In the genomic region with DNA sequence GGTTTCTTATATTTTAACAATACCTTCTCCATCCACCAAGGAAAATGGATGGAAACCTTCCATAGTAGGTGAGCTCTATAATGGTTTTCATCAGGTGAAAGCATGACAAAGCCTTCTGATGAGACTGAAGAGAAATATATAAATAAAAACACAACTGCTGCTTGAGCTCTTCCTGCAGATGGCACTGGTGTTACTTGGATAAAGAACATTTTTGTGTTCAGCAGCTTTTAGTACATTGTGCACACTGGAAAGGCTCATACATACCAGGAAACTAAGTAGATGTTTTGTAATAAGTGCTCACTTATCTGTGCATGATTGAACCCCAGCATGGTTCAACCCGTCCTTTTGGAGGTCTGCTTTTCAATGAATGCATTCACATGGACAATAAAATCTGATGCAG, we compare ENCODE assay signal across 10 cellular contexts.
A peak's percentile ranks its signal among the peaks of the same experiment; 100 is the strongest.
DNase-seq lines count a peak whose midpoint lies in the region; ATAC-seq, FAIRE-seq and TF ChIP-seq lines count a peak whose summit lies in the region.
"Had no signal": no experiment of that assay in that cellular context is flagged by ENCODE, and none has a peak within 500 bp of the region (broad histone marks: within the 10 kb centered on the region; RNA-seq: fewer than 3 reads in every experiment).

No MANE protein-coding gene starts in this region.

- no peaks in the 10 kb centered on the region for H3K4me1 ChIP-seq in Loucy (ENCODE audit: insufficient read depth, low read length, poor library complexity, severe bottlenecking)
- H3K4me1 ChIP-seq in GM12878 (ENCODE audit: control insufficient read depth, insufficient read depth, low read length): no peaks in the 10 kb centered on the region
- H3K4me1 ChIP-seq in Peyer's patch: no peaks in the 10 kb centered on the region
- H3K4me1 ChIP-seq: left ventricle myocardium inferior, upper lobe of left lung had no signal

- CTCF ChIA-PET in GM12878 (lab: Yijun Ruan, JAX): interaction anchor here (0.7 to 1.7 kb wide), 8 partner anchors 15 to 1668 kb away, joined by 3 to 8 read pairs (median 4); no protein-coding TSS in a partner anchor

- intact Hi-C loops in GM12878 (cut with micrococcal nuclease; ENCODE audit: unreplicated experiment): no loop called here

- no peak overlapping the region for H3K4me3 ChIP-seq in Loucy (ENCODE audit: low read length, poor library complexity, severe bottlenecking)
- H3K4me3 ChIP-seq in GM12878: no peak overlapping the region
- no peak overlapping the region for H3K4me3 ChIP-seq in Peyer's patch
- H3K4me3 ChIP-seq: left ventricle myocardium inferior, upper lobe of left lung had no signal

- H3K9me2 ChIP-seq in Loucy (replicated peaks; ENCODE audit: low read depth, low read length): no peaks in the 10 kb centered on the region

- peak; percentile 34 for TF ChIP-seq CTCF in Loucy (conservative IDR thresholded peaks at IDR 0.05; ENCODE audit: low read length)
- peak in 1 of 3 experiments; percentile 7; a peak in 1 of 6 replicates for TF ChIP-seq CTCF in GM12878 (IDR thresholded peaks at IDR 0.05 in 2 of 3, conservative IDR thresholded peaks at IDR 0.05 in 1 of 3; ENCODE audit: control insufficient read depth in 2 of 3, extremely low read depth in 1 of 3, insufficient read depth in 1 of 3, low read depth in 3 of 3, low read length in 3 of 3)
- TF ChIP-seq CTCF in Peyer's patch (IDR thresholded peaks at IDR 0.05): peak in 3 of 6 experiments; percentile 20 to 44 (median 41)

- SMC1A ChIA-PET in GM12878 (lab: Charles Lee; ENCODE audit: uncharacterized antibody, unreplicated experiment): interaction anchor here (0.7 to 1.2 kb wide), 12 partner anchors 10 to 733 kb away, joined by 3 to 6 read pairs (median 4); no protein-coding TSS in a partner anchor

- H3K9ac ChIP-seq in Loucy (ENCODE audit: low read depth, low read length, poor library complexity, severe bottlenecking): no peak overlapping the region
- H3K9ac ChIP-seq in GM12878 (ENCODE audit: control insufficient read depth, insufficient read depth, low read length): no peak overlapping the region

- POLR2A ChIA-PET in GM12878 (lab: Charles Lee): no interaction called here

- H4K20me1 ChIP-seq in Loucy (ENCODE audit: insufficient read depth, low read length, poor library complexity, severe bottlenecking): no peaks in the 10 kb centered on the region
- H4K20me1 ChIP-seq in GM12878 (ENCODE audit: control insufficient read depth, insufficient read depth): no peaks in the 10 kb centered on the region

- TF ChIP-seq RAD21 in GM12878 (IDR thresholded peaks at IDR 0.05; ENCODE audit: insufficient read depth, low read depth, low read length): peak; percentile 32; the same call in 1 of the 2 replicates

- H3K4me2 ChIP-seq in Loucy (ENCODE audit: low read depth, low read length, poor library complexity, severe bottlenecking) (no peak overlapping the region), GM12878 (ENCODE audit: control insufficient read depth, insufficient read depth) (no peak overlapping the region)

- H3K36me3 ChIP-seq in Loucy (ENCODE audit: insufficient read depth, low read length) (no peaks in the 10 kb centered on the region), GM12878 (ENCODE audit: control insufficient read depth in 2 of 2, insufficient read depth in 2 of 2, low read length in 1 of 2) (no peaks in the 10 kb centered on the region), Peyer's patch (no peaks in the 10 kb centered on the region)
- H3K36me3 ChIP-seq: left ventricle myocardium inferior, upper lobe of left lung had no signal

- H3K27me3 ChIP-seq in Loucy (ENCODE audit: insufficient read depth, low read length, poor library complexity, severe bottlenecking): no peaks in the 10 kb centered on the region
- H3K27me3 ChIP-seq in GM12878 (replicated peaks in 1 of 2; ENCODE audit: control insufficient read depth in 2 of 2, insufficient read depth in 2 of 2, low read length in 1 of 2): no peaks in the 10 kb centered on the region
- no peaks in the 10 kb centered on the region for H3K27me3 ChIP-seq in Peyer's patch
- H3K27me3 ChIP-seq: upper lobe of left lung had no signal

- no peaks in the 10 kb centered on the region for H3K4me1 Mint-ChIP-seq in immature natural killer cell

- H2AFZ ChIP-seq in Loucy (ENCODE audit: low read length) (no peak overlapping the region), GM12878 (ENCODE audit: control insufficient read depth, low read depth, low read length) (no peak overlapping the region)

- no peaks in the 10 kb centered on the region for H3K79me2 ChIP-seq in Loucy (ENCODE audit: insufficient read depth, low read length)
- H3K79me2 ChIP-seq in GM12878 (ENCODE audit: control insufficient read depth, insufficient read depth, low read length): no peaks in the 10 kb centered on the region

- no peak overlapping the region for H3K27ac ChIP-seq in GM12878 (ENCODE audit: control insufficient read depth, insufficient read depth)
- no peak overlapping the region for H3K27ac ChIP-seq in Peyer's patch
- H3K27ac ChIP-seq: left ventricle myocardium inferior, upper lobe of left lung had no signal

- ATAC-seq in GM12878 (no peak), HG03378 (IDR thresholded peaks at IDR 0.05; ENCODE audit: unreplicated experiment) (no peak)

- TF ChIP-seq EP300 in GM12878 (IDR thresholded peaks at IDR 0.05; ENCODE audit: borderline replicate concordance in 1 of 2, control insufficient read depth in 1 of 2, low read depth in 2 of 2, low read length in 2 of 2): no peak

- H3K27ac Mint-ChIP-seq in immature natural killer cell: no peak overlapping the region

- no TSS peak for BruUV-seq in GM12878 (replicated peaks; lab: Mats Ljungman, UMichigan)

- peaks cover 2 to 17% (median 8%) of the 10 kb centered on the region in 6 donors for H3K9me3 Mint-ChIP-seq in immature natural killer cell

- in situ Hi-C loops in GM12878 (cut with MboI): no loop called here

- TF ChIP-seq POLR2A in GM12878 (IDR thresholded peaks at IDR 0.05; ENCODE audit: low read depth, low read length): no peak
- TF ChIP-seq POLR2A in Peyer's patch (IDR thresholded peaks at IDR 0.05): no peak

- FAIRE-seq in GM12878 (lab: Jason Lieb, UNC): no peak

- peaks cover 0 to 2% (median 1%) of the 10 kb centered on the region in 3 donors for H3K27me3 Mint-ChIP-seq in immature natural killer cell (ENCODE audit: low read depth in 3 of 3)

- 5% methylated on average over 1 of the region's 1 CpG for WGBS in GM12878 (ENCODE audit: insufficient coverage, insufficient replicate concordance, low lambda C conversion rate, missing lambda C conversion rate)

- H3K4me3 Mint-ChIP-seq in immature natural killer cell: no peak overlapping the region

- H3K36me3 Mint-ChIP-seq in immature natural killer cell: no peaks in the 10 kb centered on the region

- no peaks in the 10 kb centered on the region for H3F3A ChIP-seq in Loucy (ENCODE audit: low read depth)

- RAD21 ChIA-PET in GM12878 (lab: Charles Lee; ENCODE audit: unreplicated experiment): interaction anchor here (0.7 to 1.1 kb wide), 7 partner anchors 189 to 970 kb away, joined by 3 to 15 read pairs (median 4); no protein-coding TSS in a partner anchor

- DNase-seq in D341Med (ENCODE audit: low spot score) (peak; percentile 33), GM12878 (ENCODE audit: low read depth, low spot score) (no peak), medulla oblongata (ENCODE audit: extremely low spot score) (peak; percentile 31), immature natural killer cell (no peak), Peyer's patch (no peak), NCI-H2227 (lab: John Stamatoyannopoulos, UW; ENCODE audit: unreplicated experiment) (no peak)
- DNase-seq: left ventricle myocardium inferior, upper lobe of left lung had no signal

- H3K9me3 ChIP-seq in Loucy (ENCODE audit: insufficient read depth, low read depth, low read length): no peaks in the 10 kb centered on the region
- H3K9me3 ChIP-seq in GM12878 (replicated peaks; ENCODE audit: control insufficient read depth, insufficient read depth, low read length): no peaks in the 10 kb centered on the region
- no peaks in the 10 kb centered on the region for H3K9me3 ChIP-seq in Peyer's patch
- H3K9me3 ChIP-seq: left ventricle myocardium inferior, upper lobe of left lung had no signal

TF ChIP-seq in GM12878, 131 proteins besides CTCF, POLR2A, EP300 and RAD21 (continues in another document):
- TF ChIP-seq SMAD1 (IDR thresholded peaks at IDR 0.05; ENCODE audit: low read depth, partially characterized antibody) (no peak), YY1 (IDR thresholded peaks at IDR 0.05; ENCODE audit: low read depth, low read length) (no peak), RCOR1 (conservative IDR thresholded peaks at IDR 0.05; ENCODE audit: low read depth, low read length) (no peak), SIN3A (IDR thresholded peaks at IDR 0.05; ENCODE audit: low read depth, low read length) (no peak), FOXM1 (IDR thresholded peaks at IDR 0.05; ENCODE audit: low read depth, low read length) (no peak), TBL1XR1 (IDR thresholded peaks at IDR 0.05; ENCODE audit: low read depth, low read length) (no peak), SRF (IDR thresholded peaks at IDR 0.05; ENCODE audit: low read depth in 2 of 2, low read length in 2 of 2) (no peak), TCF7 (IDR thresholded peaks at IDR 0.05; ENCODE audit: borderline replicate concordance) (no peak), FOS (IDR thresholded peaks at IDR 0.05; ENCODE audit: borderline replicate concordance, extremely low read depth, insufficient read length) (no peak), IKZF2 (IDR thresholded peaks at IDR 0.05) (no peak), IRF4 (IDR thresholded peaks at IDR 0.05; ENCODE audit: low read depth, low read length) (no peak)
- TF ChIP-seq, protein P1, sequence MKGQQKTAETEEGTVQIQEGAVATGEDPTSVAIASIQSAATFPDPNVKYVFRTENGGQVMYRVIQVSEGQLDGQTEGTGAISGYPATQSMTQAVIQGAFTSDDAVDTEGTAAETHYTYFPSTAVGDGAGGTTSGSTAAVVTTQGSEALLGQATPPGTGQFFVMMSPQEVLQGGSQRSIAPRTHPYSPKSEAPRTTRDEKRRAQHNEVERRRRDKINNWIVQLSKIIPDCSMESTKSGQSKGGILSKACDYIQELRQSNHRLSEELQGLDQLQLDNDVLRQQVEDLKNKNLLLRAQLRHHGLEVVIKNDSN (IDR thresholded peaks at IDR 0.05; ENCODE audit: borderline replicate concordance, extremely low read length, insufficient read depth, low read depth, low read length): no peak
- TF ChIP-seq, protein P2, sequence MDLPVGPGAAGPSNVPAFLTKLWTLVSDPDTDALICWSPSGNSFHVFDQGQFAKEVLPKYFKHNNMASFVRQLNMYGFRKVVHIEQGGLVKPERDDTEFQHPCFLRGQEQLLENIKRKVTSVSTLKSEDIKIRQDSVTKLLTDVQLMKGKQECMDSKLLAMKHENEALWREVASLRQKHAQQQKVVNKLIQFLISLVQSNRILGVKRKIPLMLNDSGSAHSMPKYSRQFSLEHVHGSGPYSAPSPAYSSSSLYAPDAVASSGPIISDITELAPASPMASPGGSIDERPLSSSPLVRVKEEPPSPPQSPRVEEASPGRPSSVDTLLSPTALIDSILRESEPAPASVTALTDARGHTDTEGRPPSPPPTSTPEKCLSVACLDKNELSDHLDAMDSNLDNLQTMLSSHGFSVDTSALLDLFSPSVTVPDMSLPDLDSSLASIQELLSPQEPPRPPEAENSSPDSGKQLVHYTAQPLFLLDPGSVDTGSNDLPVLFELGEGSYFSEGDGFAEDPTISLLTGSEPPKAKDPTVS (IDR thresholded peaks at IDR 0.05; ENCODE audit: low read depth, low read length): no peak

Comparison
In these comparisons a context has a peak if more than half of its experiments do, and no peak if none do; other contexts are left out.
1. DNase-seq: peak in D341Med (single experiment) and medulla oblongata (single experiment); none in GM12878 (single experiment), immature natural killer cell (0 of 3), Peyer's patch (0 of 3) and NCI-H2227 (single experiment).